ENCODE assay signal across 30 cellular contexts in the genomic region with DNA sequence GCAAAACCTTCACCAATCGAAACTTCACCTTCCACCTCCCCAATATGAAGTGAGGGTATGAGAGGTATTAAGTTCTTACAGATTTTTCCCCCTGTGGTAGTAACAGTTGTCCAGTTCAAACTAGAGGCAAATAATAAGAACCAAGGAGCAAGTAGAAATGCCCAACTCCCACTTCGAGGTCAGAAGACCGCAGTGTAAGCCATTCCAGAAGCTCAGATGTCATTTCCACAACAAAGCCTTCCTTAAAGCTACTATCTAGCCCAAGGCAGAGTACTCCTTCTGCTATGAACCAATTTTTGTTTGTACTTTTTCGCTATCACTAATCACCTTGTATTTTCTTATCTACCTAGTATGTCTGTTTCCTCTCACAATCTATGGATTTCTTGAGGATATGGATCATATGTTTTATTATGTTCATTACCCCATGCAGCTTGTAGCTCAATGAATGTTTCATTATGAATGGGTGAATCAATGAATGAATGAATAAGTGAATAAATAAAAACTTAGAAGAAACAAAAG.
"Had no signal": no experiment of that assay in that cellular context is flagged by ENCODE, and none has a peak within 500 bp of the region (broad histone marks: within the 10 kb centered on the region; RNA-seq: fewer than 3 reads in every experiment).

No MANE protein-coding gene starts in this region.

- H3K9ac ChIP-seq: parathyroid adenoma had no signal

- ATAC-seq: foreskin keratinocyte, heart right ventricle, left lobe of liver, lower lobe of right lung, psoas muscle had no signal

- DNase-seq: activated CD4-positive, alpha-beta memory T cell treated with anti-CD3 and anti-CD28 coated beads for 36 hours; activated CD4-positive, alpha-beta T cell treated with anti-CD3 and anti-CD28 coated beads, Interleukin-2, amount 10 ng/mL, durations not matched to agents 24 days and 14 days; activated CD4-positive, CD25-positive, alpha-beta regulatory T cell treated with anti-CD3 and anti-CD28 coated beads, Interleukin-2, amount 50 U/mL, for 72 hours; activated CD8-positive, alpha-beta memory T cell treated with anti-CD3 and anti-CD28 coated beads, Interleukin-2, amount 50 U/mL, for 4 hours; activated effector memory CD4-positive, alpha-beta T cell treated with anti-CD3 and anti-CD28 coated beads, Interleukin-2, amount 50 U/mL, for 16 hours; activated naive CD4-positive, alpha-beta T cell treated with anti-CD3 and anti-CD28 coated beads for 36 hours; activated naive CD8-positive, alpha-beta T cell treated with anti-CD3 and anti-CD28 coated beads for 36 hours; activated T-cell treated with anti-CD3 and anti-CD28 coated beads, Interleukin-2, amount 50 U/mL, for 1 hour; adrenal gland; aorta; brain microvascular endothelial cell; cortex of kidney; foreskin keratinocyte; heart right ventricle; kidney glomerular epithelial cell; lower lobe of right lung; naive B cell; occipital lobe; psoas muscle; sigmoid colon; stimulated activated CD4-positive, alpha-beta T cell treated with anti-CD3 and anti-CD28 coated beads, Interleukin-15, amount 100 ng/mL, for 24 hours; stimulated activated CD4-positive, alpha-beta T cell treated with anti-CD3 and anti-CD28 coated beads, Interleukin-2, amount 100 ng/mL, for 24 hours; stimulated activated naive CD4-positive, alpha-beta T cell; tibial artery; WERI-Rb-1 had no signal

- H3K27me3 ChIP-seq: adrenal gland, brain microvascular endothelial cell, esophagus muscularis mucosa, foreskin keratinocyte, heart right ventricle, sigmoid colon, suprapubic skin, tibial artery had no signal

- H3K36me3 ChIP-seq: adrenal gland, brain microvascular endothelial cell, esophagus muscularis mucosa, heart right ventricle, lower lobe of right lung, sigmoid colon, suprapubic skin, tibial artery, WERI-Rb-1 had no signal

- H3K4me1 ChIP-seq: adrenal gland, esophagus muscularis mucosa, foreskin keratinocyte, lower lobe of right lung, psoas muscle, sigmoid colon had no signal

- H3K36me3 Mint-ChIP-seq: activated CD4-positive, alpha-beta memory T cell treated with anti-CD3 and anti-CD28 coated beads for 36 hours; activated naive CD8-positive, alpha-beta T cell treated with anti-CD3 and anti-CD28 coated beads for 36 hours; naive B cell had no signal

- H3K9me3 ChIP-seq: adrenal gland, lower lobe of right lung, psoas muscle, sigmoid colon, suprapubic skin, tibial artery had no signal

- H2AFZ ChIP-seq: parathyroid adenoma had no signal

- H3K4me1 Mint-ChIP-seq: activated CD4-positive, alpha-beta T cell treated with anti-CD3 and anti-CD28 coated beads, Interleukin-2, amount 10 ng/mL, durations not matched to agents 24 days and 14 days; activated naive CD8-positive, alpha-beta T cell treated with anti-CD3 and anti-CD28 coated beads for 36 hours; naive B cell had no signal

- H3K27ac ChIP-seq: adrenal gland, brain microvascular endothelial cell, esophagus muscularis mucosa, foreskin keratinocyte, heart right ventricle, lower lobe of right lung, parathyroid adenoma, psoas muscle, sigmoid colon, suprapubic skin, tibial artery, WERI-Rb-1 had no signal

- H3K9me3 Mint-ChIP-seq: activated CD4-positive, alpha-beta memory T cell treated with anti-CD3 and anti-CD28 coated beads for 36 hours; activated CD4-positive, alpha-beta T cell treated with anti-CD3 and anti-CD28 coated beads, Interleukin-2, amount 10 ng/mL, durations not matched to agents 24 days and 14 days; activated naive CD4-positive, alpha-beta T cell treated with anti-CD3 and anti-CD28 coated beads for 36 hours; activated naive CD8-positive, alpha-beta T cell treated with anti-CD3 and anti-CD28 coated beads for 36 hours; activated T-helper 1 cell treated with anti-CD3 and anti-CD28 coated beads, Interleukin-12 subunit alpha, Interleukin-12 subunit beta, Interleukin-2, Interleukin-4 antibody, amounts not matched to agents 30 ng/mL and 10 ng/mL and 1 ng/mL, durations not matched to agents 14 hours and 24 hours and 36 hours; naive B cell had no signal

- H3K4me3 ChIP-seq: adrenal gland, esophagus muscularis mucosa, heart right ventricle, lower lobe of right lung, psoas muscle, sigmoid colon, suprapubic skin, tibial artery had no signal

- H3K27me3 Mint-ChIP-seq: activated CD4-positive, alpha-beta memory T cell treated with anti-CD3 and anti-CD28 coated beads for 36 hours; activated CD4-positive, alpha-beta T cell treated with anti-CD3 and anti-CD28 coated beads, Interleukin-2, amount 10 ng/mL, durations not matched to agents 24 days and 14 days; activated naive CD8-positive, alpha-beta T cell treated with anti-CD3 and anti-CD28 coated beads for 36 hours; naive B cell had no signal

- H3K27ac Mint-ChIP-seq: activated CD4-positive, alpha-beta memory T cell treated with anti-CD3 and anti-CD28 coated beads for 36 hours; activated CD4-positive, alpha-beta T cell treated with anti-CD3 and anti-CD28 coated beads, Interleukin-2, amount 10 ng/mL, durations not matched to agents 24 days and 14 days; activated naive CD4-positive, alpha-beta T cell treated with anti-CD3 and anti-CD28 coated beads for 36 hours; activated naive CD8-positive, alpha-beta T cell treated with anti-CD3 and anti-CD28 coated beads for 36 hours; activated T-helper 1 cell treated with anti-CD3 and anti-CD28 coated beads, Interleukin-12 subunit alpha, Interleukin-12 subunit beta, Interleukin-2, Interleukin-4 antibody, amounts not matched to agents 30 ng/mL and 10 ng/mL and 1 ng/mL, durations not matched to agents 14 hours and 24 hours and 36 hours had no signal

- H3K79me2 ChIP-seq: parathyroid adenoma had no signal

- H3K4me3 Mint-ChIP-seq: activated CD4-positive, alpha-beta memory T cell treated with anti-CD3 and anti-CD28 coated beads for 36 hours; activated CD4-positive, alpha-beta T cell treated with anti-CD3 and anti-CD28 coated beads, Interleukin-2, amount 10 ng/mL, durations not matched to agents 24 days and 14 days; activated naive CD4-positive, alpha-beta T cell treated with anti-CD3 and anti-CD28 coated beads for 36 hours; activated naive CD8-positive, alpha-beta T cell treated with anti-CD3 and anti-CD28 coated beads for 36 hours; activated T-helper 1 cell treated with anti-CD3 and anti-CD28 coated beads, Interleukin-12 subunit alpha, Interleukin-12 subunit beta, Interleukin-2, Interleukin-4 antibody, amounts not matched to agents 30 ng/mL and 10 ng/mL and 1 ng/mL, durations not matched to agents 14 hours and 24 hours and 36 hours; naive B cell had no signal
